Comparison of ENCODE assay signal across 16 cellular contexts in genomic region chr6:90093558-90094073, GRCh38.
DNase-seq lines count a peak whose midpoint lies in the region; ATAC-seq and TF ChIP-seq lines count a peak whose summit lies in the region.
"Had no signal": no experiment of that assay in that cellular context is flagged by ENCODE, and none has a peak within 500 bp of the region (broad histone marks: within the 10 kb centered on the region; RNA-seq: fewer than 3 reads in every experiment).

No MANE protein-coding gene starts in this region.

- no peaks in the 10 kb centered on the region for H3K27me3 ChIP-seq in suprapubic skin
- H3K27me3 ChIP-seq: BLaER1 treated with 17β-estradiol and CSF1 and Interleukin-3, amounts not matched to agents 10 nM and 100 nM had no signal

- TF ChIP-seq EP300 in suprapubic skin (IDR thresholded peaks at IDR 0.05), result no peak

- H3K36me3 Mint-ChIP-seq in activated T-cell treated with anti-CD3 and anti-CD28 coated beads, Interleukin-2, amount 50 U/mL, for 72 hours (ENCODE audit: insufficient read depth in 2 of 2), result peaks cover 0 to 1% of the 10 kb centered on the region in 2 donors
- H3K36me3 Mint-ChIP-seq in activated T-cell treated with anti-CD3 and anti-CD28 coated beads, Interleukin-2, amount 50 U/mL, for 4 hours (ENCODE audit: insufficient read depth), result peaks cover 12% of the 10 kb centered on the region
- peaks cover 17% of the 10 kb centered on the region for H3K36me3 Mint-ChIP-seq in activated naive CD8-positive, alpha-beta T cell
- H3K36me3 Mint-ChIP-seq in naive thymus-derived CD8-positive, alpha-beta T cell, result peaks cover 0 to 11% (median 5%) of the 10 kb centered on the region in 3 donors

- ATAC-seq in activated T-cell treated with anti-CD3 and anti-CD28 coated beads, Interleukin-2, amount 50 U/mL, for 72 hours (replicated peaks in 1 of 2), result peak; percentile 20 to 35
- ATAC-seq in activated T-cell treated with anti-CD3 and anti-CD28 coated beads, Interleukin-2, amount 50 U/mL, for 4 hours, result no peak
- no peak for ATAC-seq in naive thymus-derived CD8-positive, alpha-beta T cell
- no peak for ATAC-seq in GM19324 (IDR thresholded peaks at IDR 0.05; ENCODE audit: low FRiP score, unreplicated experiment)

- H3K9me3 ChIP-seq in HEK293 (ENCODE audit: control insufficient read depth, insufficient read depth, low read depth, low read length) (no peaks in the 10 kb centered on the region), suprapubic skin (no peaks in the 10 kb centered on the region)
- H3K9me3 ChIP-seq: BLaER1 treated with 17β-estradiol and CSF1 and Interleukin-3, amounts not matched to agents 10 nM and 100 nM had no signal

- H3K36me3 ChIP-seq in HEK293 (ENCODE audit: control insufficient read depth in 2 of 2, insufficient read depth in 1 of 2, low read length in 2 of 2) (no peaks in the 10 kb centered on the region), suprapubic skin (no peaks in the 10 kb centered on the region)

- POLR2A ChIA-PET in HEK293 (lab: Yijun Ruan, JAX), result no interaction called here
- POLR2A ChIA-PET in naive thymus-derived CD8-positive, alpha-beta T cell (lab: Charles Lee), result interaction anchor here (1.0 kb wide), 1 partner anchor 22 kb away, joined by 3 read pairs; no protein-coding TSS in a partner anchor

- no peaks in the 10 kb centered on the region for H3K9me3 Mint-ChIP-seq in activated T-cell treated with anti-CD3 and anti-CD28 coated beads, Interleukin-2, amount 50 U/mL, for 72 hours
- H3K9me3 Mint-ChIP-seq in activated T-cell treated with anti-CD3 and anti-CD28 coated beads, Interleukin-2, amount 50 U/mL, for 4 hours, result no peaks in the 10 kb centered on the region
- H3K9me3 Mint-ChIP-seq in activated naive CD8-positive, alpha-beta T cell (ENCODE audit: low read depth), result no peaks in the 10 kb centered on the region
- H3K9me3 Mint-ChIP-seq in naive thymus-derived CD8-positive, alpha-beta T cell, result no peaks in the 10 kb centered on the region
- H3K9me3 Mint-ChIP-seq: CD4-positive, alpha-beta T cell had no signal

- no peaks in the 10 kb centered on the region for H3K27me3 Mint-ChIP-seq in activated T-cell treated with anti-CD3 and anti-CD28 coated beads, Interleukin-2, amount 50 U/mL, for 72 hours (ENCODE audit: low read depth)
- no peaks in the 10 kb centered on the region for H3K27me3 Mint-ChIP-seq in activated T-cell treated with anti-CD3 and anti-CD28 coated beads, Interleukin-2, amount 50 U/mL, for 4 hours (ENCODE audit: low read depth)
- H3K27me3 Mint-ChIP-seq in activated naive CD8-positive, alpha-beta T cell, result no peaks in the 10 kb centered on the region
- H3K27me3 Mint-ChIP-seq in naive thymus-derived CD8-positive, alpha-beta T cell, result no peaks in the 10 kb centered on the region
- H3K27me3 Mint-ChIP-seq: CD4-positive, alpha-beta T cell had no signal

- peak overlapping the region; percentile 4 for H3K27ac Mint-ChIP-seq in activated T-cell treated with anti-CD3 and anti-CD28 coated beads, Interleukin-2, amount 50 U/mL, for 72 hours
- peak overlapping the region; percentile 87 for H3K27ac Mint-ChIP-seq in activated naive CD8-positive, alpha-beta T cell
- H3K27ac Mint-ChIP-seq in naive thymus-derived CD8-positive, alpha-beta T cell, result peak overlapping the region in 6 of 10 donors; percentile 18 to 90 (median 46)

- H3K4me1 ChIP-seq in HEK293 (ENCODE audit: control insufficient read depth, insufficient read depth, low read length) (no peaks in the 10 kb centered on the region; the same call in 1 of the 2 replicates), suprapubic skin (peaks cover 16% of the 10 kb centered on the region)

- no peak for TF ChIP-seq POLR2A in suprapubic skin (IDR thresholded peaks at IDR 0.05)

- CTCF ChIA-PET in HEK293 (lab: Yijun Ruan, JAX), result interaction anchor here (1.2 kb wide), 1 partner anchor 385 kb away, joined by 3 read pairs; no protein-coding TSS in a partner anchor

- TF ChIP-seq CTCF in HEK293 (tag by site-specific recombination; IDR thresholded peaks at IDR 0.05) (no peak), suprapubic skin (IDR thresholded peaks at IDR 0.05) (no peak)

- H3K27ac ChIP-seq in HEK293 (ENCODE audit: extremely low read depth, low read depth, low read length), result no peak overlapping the region
- no peak overlapping the region for H3K27ac ChIP-seq in suprapubic skin
- H3K27ac ChIP-seq: BLaER1 treated with 17β-estradiol and CSF1 and Interleukin-3, amounts not matched to agents 10 nM and 100 nM had no signal

- no peak overlapping the region for H3K4me3 ChIP-seq in HEK293 (ENCODE audit: low read depth, low read length)
- no peak overlapping the region for H3K4me3 ChIP-seq in suprapubic skin
- H3K4me3 ChIP-seq: BLaER1 treated with 17β-estradiol and CSF1 and Interleukin-3, amounts not matched to agents 10 nM and 100 nM had no signal

- H3K4me3 Mint-ChIP-seq in activated T-cell treated with anti-CD3 and anti-CD28 coated beads, Interleukin-2, amount 50 U/mL, for 72 hours, result no peak overlapping the region
- H3K4me3 Mint-ChIP-seq in activated T-cell treated with anti-CD3 and anti-CD28 coated beads, Interleukin-2, amount 50 U/mL, for 4 hours, result no peak overlapping the region
- peak overlapping the region; percentile 20 for H3K4me3 Mint-ChIP-seq in activated naive CD8-positive, alpha-beta T cell
- peak overlapping the region in 1 of 10 donors; percentile 62 for H3K4me3 Mint-ChIP-seq in naive thymus-derived CD8-positive, alpha-beta T cell
- H3K4me3 Mint-ChIP-seq: CD4-positive, alpha-beta T cell had no signal

- DNase-seq in activated T-cell treated with anti-CD3 and anti-CD28 coated beads, Interleukin-2, amount 50 U/mL, for 72 hours, result no peak
- no peak for DNase-seq in activated T-cell treated with anti-CD3 and anti-CD28 coated beads, Interleukin-2, amount 50 U/mL, for 4 hours
- DNase-seq in naive thymus-derived CD8-positive, alpha-beta T cell, result no peak
- DNase-seq in suprapubic skin (ENCODE audit: low spot score in 2 of 2), result no peak
- DNase-seq: CD4-positive, alpha-beta T cell; Karpas-422; NCI-H1092; NCI-H1417 treated with DMSO at 0.1 percent for 48 hours; NCI-H187 treated with DMSO at 0.1 percent for 48 hours; NCI-H2171 treated with DMSO at 0.1 percent for 48 hours; NCI-H345; NCI-H510A treated with DMSO at 0.1 percent for 48 hours had no signal

- 98% methylated on average over 3 of the region's 3 CpGs for WGBS in suprapubic skin

- H3K4me1 Mint-ChIP-seq in activated T-cell treated with anti-CD3 and anti-CD28 coated beads, Interleukin-2, amount 50 U/mL, for 72 hours (ENCODE audit: low read depth), result peaks cover 83% of the 10 kb centered on the region
- peaks cover 56% of the 10 kb centered on the region for H3K4me1 Mint-ChIP-seq in activated T-cell treated with anti-CD3 and anti-CD28 coated beads, Interleukin-2, amount 50 U/mL, for 4 hours (ENCODE audit: low read depth)
- H3K4me1 Mint-ChIP-seq in activated naive CD8-positive, alpha-beta T cell (ENCODE audit: low read depth), result peaks cover 90% of the 10 kb centered on the region
- peaks cover 38 to 88% (median 85%) of the 10 kb centered on the region in 4 donors for H3K4me1 Mint-ChIP-seq in naive thymus-derived CD8-positive, alpha-beta T cell

TF ChIP-seq in HEK293, 187 proteins besides CTCF, POLR2A, EP300 and RAD21:
- TF ChIP-seq REST (tag by site-specific recombination; IDR thresholded peaks at IDR 0.05), result peak; percentile 63
- no peak for TF ChIP-seq ZNF513 (tag by site-specific recombination; IDR thresholded peaks at IDR 0.05)

Comparison
In these comparisons a context has a peak if more than half of its experiments do, and no peak if none do; other contexts are left out.
1. ATAC-seq: peak in activated T-cell treated with anti-CD3 and anti-CD28 coated beads, Interleukin-2, amount 50 U/mL, for 72 hours (2 of 2); none in activated T-cell treated with anti-CD3 and anti-CD28 coated beads, Interleukin-2, amount 50 U/mL, for 4 hours (0 of 2), naive thymus-derived CD8-positive, alpha-beta T cell (0 of 2) and GM19324 (single experiment).
2. H3K27ac Mint-ChIP-seq: peak in every context shown above with its lines; median percentile 87 in activated naive CD8-positive, alpha-beta T cell; 46 in naive thymus-derived CD8-positive, alpha-beta T cell; 4 in activated T-cell treated with anti-CD3 and anti-CD28 coated beads, Interleukin-2, amount 50 U/mL, for 72 hours.